In genomic region chr10:73218466-73219191, GRCh38 we compare ENCODE assay signal across 8 cellular contexts. TPM values are rescaled to one million over a fixed set of nuclear protein-coding genes. Genes with fewer than 3 reads are reported as not detected.
DNase-seq lines count a peak whose midpoint lies in the region; ATAC-seq lines count a peak whose summit lies in the region.

No MANE protein-coding gene starts in this region.

- in situ Hi-C loops in SK-MEL-5 (cut with HindIII; ENCODE audit: low pct_unique_long_range_greater_than_20kb, low sequenced_read_pairs): no loop called here

- H3K4me1 Mint-ChIP-seq in activated T-helper 2 cell treated with anti-CD3 and anti-CD28 coated beads, Interferon-gamma antibody, Interleukin-2, Interleukin-4, amounts not matched to agents 10 μg/mL and 5 μg/mL and 100 μg/mL, durations not matched to agents 14 hours and 24 hours and 36 hours (ENCODE audit: low read depth): peaks cover 13% of the 10 kb centered on the region

- intact Hi-C loops in activated T-helper 2 cell treated with anti-CD3 and anti-CD28 coated beads, Interferon-gamma antibody, Interleukin-2, Interleukin-4, amounts not matched to agents 10 μg/mL and 5 μg/mL and 100 μg/mL, durations not matched to agents 14 hours and 24 hours and 36 hours (cut with micrococcal nuclease): no loop called here

- no peak overlapping the region for H3K4me3 Mint-ChIP-seq in activated T-helper 2 cell treated with anti-CD3 and anti-CD28 coated beads, Interferon-gamma antibody, Interleukin-2, Interleukin-4, amounts not matched to agents 10 μg/mL and 5 μg/mL and 100 μg/mL, durations not matched to agents 14 hours and 24 hours and 36 hours (ENCODE audit: low read depth)

- no peak for ATAC-seq in activated naive CD4-positive, alpha-beta T cell treated with anti-CD3 and anti-CD28 coated beads, Interleukin-2, amount 50 U/mL, for 72 hours

- H3K27me3 Mint-ChIP-seq in activated T-helper 2 cell treated with anti-CD3 and anti-CD28 coated beads, Interferon-gamma antibody, Interleukin-2, Interleukin-4, amounts not matched to agents 10 μg/mL and 5 μg/mL and 100 μg/mL, durations not matched to agents 14 hours and 24 hours and 36 hours (ENCODE audit: low read depth): no peaks in the 10 kb centered on the region

- no peaks in the 10 kb centered on the region for H3K9me3 Mint-ChIP-seq in activated T-helper 2 cell treated with anti-CD3 and anti-CD28 coated beads, Interferon-gamma antibody, Interleukin-2, Interleukin-4, amounts not matched to agents 10 μg/mL and 5 μg/mL and 100 μg/mL, durations not matched to agents 14 hours and 24 hours and 36 hours
- H3K9me3 Mint-ChIP-seq in activated naive CD4-positive, alpha-beta T cell treated with anti-CD3 and anti-CD28 coated beads, Interleukin-2, amount 50 U/mL, for 72 hours: no peaks in the 10 kb centered on the region

- H3K36me3 Mint-ChIP-seq in activated T-helper 2 cell treated with anti-CD3 and anti-CD28 coated beads, Interferon-gamma antibody, Interleukin-2, Interleukin-4, amounts not matched to agents 10 μg/mL and 5 μg/mL and 100 μg/mL, durations not matched to agents 14 hours and 24 hours and 36 hours (ENCODE audit: low read depth): peaks cover 37% of the 10 kb centered on the region
- H3K36me3 Mint-ChIP-seq in activated naive CD4-positive, alpha-beta T cell treated with anti-CD3 and anti-CD28 coated beads, Interleukin-2, amount 50 U/mL, for 72 hours: peaks cover 16 to 21% of the 10 kb centered on the region in 2 donors

- no peak overlapping the region for H3K27ac Mint-ChIP-seq in activated T-helper 2 cell treated with anti-CD3 and anti-CD28 coated beads, Interferon-gamma antibody, Interleukin-2, Interleukin-4, amounts not matched to agents 10 μg/mL and 5 μg/mL and 100 μg/mL, durations not matched to agents 14 hours and 24 hours and 36 hours
- H3K27ac Mint-ChIP-seq in activated naive CD4-positive, alpha-beta T cell treated with anti-CD3 and anti-CD28 coated beads, Interleukin-2, amount 50 U/mL, for 72 hours: peak overlapping the region in 1 of 2 donors; percentile 22

- DNase-seq in AML-193 (lab: John Stamatoyannopoulos, UW) (peak; percentile 44 to 54), H4 (ENCODE audit: low spot score) (peak; percentile 15), SK-MEL-5 (ENCODE audit: low read depth, low spot score) (peak; percentile 66), glomerular visceral epithelial cell (ENCODE audit: extremely low spot score) (peak; percentile 16), NCI-H774 (lab: John Stamatoyannopoulos, UW) (no peak), activated gamma-delta T cell (lab: John Stamatoyannopoulos, UW) (no peak)
- no peak for DNase-seq in activated T-helper 2 cell treated with anti-CD3 and anti-CD28 coated beads, Interferon-gamma antibody, Interleukin-2, Interleukin-4, amounts not matched to agents 10 μg/mL and 5 μg/mL and 100 μg/mL, durations not matched to agents 14 hours and 24 hours and 36 hours (ENCODE audit: low spot score)
- DNase-seq in activated naive CD4-positive, alpha-beta T cell treated with anti-CD3 and anti-CD28 coated beads, Interleukin-2, amount 50 U/mL, for 72 hours (ENCODE audit: low spot score in 2 of 2): no peak

RNA-seq across cellular contexts. Expression of gene DNAJC9, which starts 28.4 kb away (rescaled TPM):
- 73.3 and 80.1 TPM in 2 replicates for total RNA-seq in H4 (2014; rRNA removed; shearing (Covaris generic))
- total RNA-seq in SK-MEL-5 (2014; rRNA removed; shearing (Covaris generic)): 24.1 and 27.1 TPM in 2 replicates
- 19.9 and 23.9 TPM in 2 replicates for polyA plus RNA-seq in SK-MEL-5 (2015; cell fraction: cytosol; rRNA removed)
- polyA plus RNA-seq in SK-MEL-5 (2015; cell fraction: nucleus; rRNA removed): 26.6 and 30.4 TPM in 2 replicates
- total RNA-seq in activated T-helper 2 cell treated with anti-CD3 and anti-CD28 coated beads, Interferon-gamma antibody, Interleukin-2, Interleukin-4, amounts not matched to agents 10 μg/mL and 5 μg/mL and 100 μg/mL, durations not matched to agents 14 hours and 24 hours and 36 hours: 50.8 and 52.7 TPM in 2 replicates
- total RNA-seq in activated naive CD4-positive, alpha-beta T cell treated with anti-CD3 and anti-CD28 coated beads, Interleukin-2, amount 50 U/mL, for 72 hours: 10 to 100 TPM; 45.9 to 87.0 TPM

RNA-seq across cellular contexts. Expression of gene MRPS16, which starts 33.8 kb away (rescaled TPM):
- total RNA-seq in H4 (2014; rRNA removed; shearing (Covaris generic)): 57.6 and 71.6 TPM in 2 replicates
- total RNA-seq in SK-MEL-5 (2014; rRNA removed; shearing (Covaris generic)): 87.7 and 96.3 TPM in 2 replicates
- 91.5 and 94.1 TPM in 2 replicates for polyA plus RNA-seq in SK-MEL-5 (2015; cell fraction: cytosol; rRNA removed)
- 42.3 and 42.6 TPM in 2 replicates for polyA plus RNA-seq in SK-MEL-5 (2015; cell fraction: nucleus; rRNA removed)
- total RNA-seq in activated T-helper 2 cell treated with anti-CD3 and anti-CD28 coated beads, Interferon-gamma antibody, Interleukin-2, Interleukin-4, amounts not matched to agents 10 μg/mL and 5 μg/mL and 100 μg/mL, durations not matched to agents 14 hours and 24 hours and 36 hours: 145 and 152 TPM in 2 replicates
- total RNA-seq in activated naive CD4-positive, alpha-beta T cell treated with anti-CD3 and anti-CD28 coated beads, Interleukin-2, amount 50 U/mL, for 72 hours: 100 to 1,000 TPM in 1 of 2 donors, 10 to 100 TPM in 1; 99.4 to 125 TPM

RNA-seq across cellular contexts. Expression of gene FAM149B1, which starts 50.7 kb away (rescaled TPM):
- 6.8 and 11.6 TPM in 2 replicates for total RNA-seq in H4 (2014; rRNA removed; shearing (Covaris generic))
- 13.4 and 16.7 TPM in 2 replicates for total RNA-seq in SK-MEL-5 (2014; rRNA removed; shearing (Covaris generic))
- polyA plus RNA-seq in SK-MEL-5 (2015; cell fraction: cytosol; rRNA removed): 12.4 and 17.9 TPM in 2 replicates
- 41.3 and 41.6 TPM in 2 replicates for polyA plus RNA-seq in SK-MEL-5 (2015; cell fraction: nucleus; rRNA removed)
- 13.8 and 14.3 TPM in 2 replicates for total RNA-seq in activated T-helper 2 cell treated with anti-CD3 and anti-CD28 coated beads, Interferon-gamma antibody, Interleukin-2, Interleukin-4, amounts not matched to agents 10 μg/mL and 5 μg/mL and 100 μg/mL, durations not matched to agents 14 hours and 24 hours and 36 hours
- 10 to 100 TPM; 14.8 to 17.3 TPM for total RNA-seq in activated naive CD4-positive, alpha-beta T cell treated with anti-CD3 and anti-CD28 coated beads, Interleukin-2, amount 50 U/mL, for 72 hours

RNA-seq across cellular contexts. Expression of gene ECD, which starts 50.8 kb away (rescaled TPM):
- total RNA-seq in H4 (2014; rRNA removed; shearing (Covaris generic)): 41.1 and 49.9 TPM in 2 replicates
- 41.5 and 41.7 TPM in 2 replicates for total RNA-seq in SK-MEL-5 (2014; rRNA removed; shearing (Covaris generic))
- polyA plus RNA-seq in SK-MEL-5 (2015; cell fraction: cytosol; rRNA removed): 28.9 and 30.7 TPM in 2 replicates
- 34.1 and 41.2 TPM in 2 replicates for polyA plus RNA-seq in SK-MEL-5 (2015; cell fraction: nucleus; rRNA removed)
- total RNA-seq in activated T-helper 2 cell treated with anti-CD3 and anti-CD28 coated beads, Interferon-gamma antibody, Interleukin-2, Interleukin-4, amounts not matched to agents 10 μg/mL and 5 μg/mL and 100 μg/mL, durations not matched to agents 14 hours and 24 hours and 36 hours: 35.2 and 37.8 TPM in 2 replicates
- total RNA-seq in activated naive CD4-positive, alpha-beta T cell treated with anti-CD3 and anti-CD28 coated beads, Interleukin-2, amount 50 U/mL, for 72 hours: 10 to 100 TPM; 31.7 to 39.6 TPM

Comparison
In these comparisons a context has a peak if more than half of its experiments do, and no peak if none do; other contexts are left out.
1. DNase-seq: peak in AML-193 (2 of 2), H4 (single experiment), SK-MEL-5 (single experiment) and glomerular visceral epithelial cell (single experiment); none in activated T-helper 2 cell treated with anti-CD3 and anti-CD28 coated beads, Interferon-gamma antibody, Interleukin-2, Interleukin-4, amounts not matched to agents 10 μg/mL and 5 μg/mL and 100 μg/mL, durations not matched to agents 14 hours and 24 hours and 36 hours (single experiment), NCI-H774 (single experiment), activated naive CD4-positive, alpha-beta T cell treated with anti-CD3 and anti-CD28 coated beads, Interleukin-2, amount 50 U/mL, for 72 hours (0 of 2) and activated gamma-delta T cell (single experiment).